In the genomic region with DNA sequence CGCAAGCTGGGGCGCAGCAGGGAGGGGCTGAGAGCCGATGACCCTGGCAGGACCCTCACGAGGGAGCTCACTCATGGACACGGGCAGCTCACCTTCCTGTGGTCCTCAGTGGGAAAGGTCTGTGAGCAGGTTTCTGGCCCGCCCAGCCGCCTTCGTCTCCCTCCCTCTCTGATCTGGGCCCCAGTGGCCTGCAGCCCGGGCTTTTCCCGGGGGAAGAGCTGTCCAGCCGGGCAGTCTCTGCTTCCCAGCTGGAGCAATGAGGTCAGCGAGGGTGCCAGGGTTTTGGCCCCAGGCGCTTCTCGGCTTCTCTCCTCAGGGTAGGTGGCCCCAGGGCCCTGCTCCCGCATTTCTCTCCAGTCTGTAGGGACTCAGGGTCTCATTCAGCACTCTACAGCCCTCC, we compare ENCODE assay signal across 21 cellular contexts. TPM values are rescaled to one million over a fixed set of nuclear protein-coding genes. Genes with fewer than 3 reads are reported as not detected.
"Had no signal": no experiment of that assay in that cellular context is flagged by ENCODE, and none has a peak within 500 bp of the region (broad histone marks: within the 10 kb centered on the region; RNA-seq: fewer than 3 reads in every experiment).

No MANE protein-coding gene starts in this region.

- H3K4me3 ChIP-seq: colonic mucosa, esophagus squamous epithelium, gastroesophageal sphincter, pancreas, prostate gland, right lobe of liver, suprapubic skin, thyroid gland, upper lobe of left lung, uterus had no signal

- H3K27ac Mint-ChIP-seq: naive thymus-derived CD4-positive, alpha-beta T cell; stimulated activated effector memory CD8-positive, alpha-beta T cell treated with anti-CD3 and anti-CD28 coated beads, Interleukin-12 subunit alpha, Interleukin-12 subunit beta, amount 100 ng/mL, for 72 hours had no signal

- H3K4me1 Mint-ChIP-seq: stimulated activated effector memory CD8-positive, alpha-beta T cell treated with anti-CD3 and anti-CD28 coated beads, Interleukin-12 subunit alpha, Interleukin-12 subunit beta, amount 100 ng/mL, for 72 hours had no signal

- H3K27ac ChIP-seq: colonic mucosa, esophagus squamous epithelium, gastroesophageal sphincter, pancreas, prostate gland, right lobe of liver, suprapubic skin, thyroid gland, upper lobe of left lung, uterus had no signal

- H3K36me3 Mint-ChIP-seq: naive thymus-derived CD4-positive, alpha-beta T cell had no signal

- DNase-seq: colonic mucosa; dermis blood vessel endothelial cell; esophagus squamous epithelium; foreskin fibroblast; glutamatergic neuron; left cardiac atrium; mammary epithelial cell; naive thymus-derived CD4-positive, alpha-beta T cell; stimulated activated CD4-positive, alpha-beta T cell treated with anti-CD3 and anti-CD28 coated beads, Interleukin-4, amount 100 ng/mL, for 1 hour; stimulated activated CD8-positive, alpha-beta memory T cell treated with anti-CD3 and anti-CD28 coated beads, Interleukin-4, amount 100 ng/mL, for 48 hours; stimulated activated naive CD8-positive, alpha-beta T cell treated with anti-CD3 and anti-CD28 coated beads, Interleukin-15, Interleukin-2, amounts not matched to agents 100 U/mL and 50 U/mL, for 24 hours; thyroid gland; uterus had no signal

- H3K27me3 ChIP-seq: colonic mucosa, pancreas, right lobe of liver, thyroid gland, upper lobe of left lung, uterus had no signal

- ATAC-seq: gastroesophageal sphincter; naive thymus-derived CD4-positive, alpha-beta T cell; pancreas; right lobe of liver; stimulated activated effector memory CD8-positive, alpha-beta T cell treated with anti-CD3 and anti-CD28 coated beads, Interleukin-12 subunit alpha, Interleukin-12 subunit beta, amount 100 ng/mL, for 72 hours; stimulated activated naive CD8-positive, alpha-beta T cell treated with anti-CD3 and anti-CD28 coated beads, Interleukin-15, Interleukin-2, amounts not matched to agents 100 U/mL and 50 U/mL, for 24 hours had no signal

- H3K4me1 ChIP-seq: colonic mucosa, esophagus squamous epithelium, gastroesophageal sphincter, pancreas, prostate gland, right lobe of liver, suprapubic skin, thyroid gland, upper lobe of left lung, uterus had no signal

- H3K36me3 ChIP-seq: colonic mucosa, esophagus squamous epithelium, prostate gland, right lobe of liver, suprapubic skin, uterus had no signal

- H3K27me3 Mint-ChIP-seq: naive thymus-derived CD4-positive, alpha-beta T cell had no signal

- H3K9me3 Mint-ChIP-seq: naive thymus-derived CD4-positive, alpha-beta T cell; stimulated activated effector memory CD8-positive, alpha-beta T cell treated with anti-CD3 and anti-CD28 coated beads, Interleukin-12 subunit alpha, Interleukin-12 subunit beta, amount 100 ng/mL, for 72 hours had no signal

- H3K4me3 Mint-ChIP-seq: naive thymus-derived CD4-positive, alpha-beta T cell; stimulated activated effector memory CD8-positive, alpha-beta T cell treated with anti-CD3 and anti-CD28 coated beads, Interleukin-12 subunit alpha, Interleukin-12 subunit beta, amount 100 ng/mL, for 72 hours had no signal

- H3K9me3 ChIP-seq: colonic mucosa, esophagus squamous epithelium, pancreas, prostate gland, right lobe of liver, suprapubic skin, thyroid gland, upper lobe of left lung, uterus had no signal

RNA-seq across cellular contexts. Expression of gene ARHGEF16, which starts 22.2 kb away (rescaled TPM):
- total RNA-seq: mononuclear cell had no signal
- polyA plus RNA-seq: naive thymus-derived CD4-positive, alpha-beta T cell had no signal
